16 cellular contexts compared by ENCODE assay signal in the genomic region with DNA sequence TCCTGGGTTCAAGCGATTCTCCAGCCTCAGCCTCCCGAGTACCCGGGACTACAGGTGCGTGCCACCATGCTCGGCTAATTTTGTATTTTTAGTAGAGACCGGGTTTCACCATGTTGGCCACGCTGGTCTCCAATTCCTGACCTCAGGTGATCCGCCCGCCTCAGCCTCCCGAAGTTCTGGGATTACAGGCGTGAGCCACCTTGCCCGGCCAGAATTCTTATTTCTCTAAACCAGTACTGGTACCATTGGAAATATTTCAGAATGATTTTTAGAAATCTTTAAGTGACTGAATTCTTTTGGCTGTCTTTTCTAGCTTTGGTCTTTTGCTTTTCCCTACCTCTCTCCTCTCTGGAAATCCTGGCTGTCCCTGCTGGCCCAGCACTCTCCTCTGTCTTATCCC. TPM values are rescaled to one million over a fixed set of nuclear protein-coding genes. Genes with fewer than 3 reads are reported as not detected.
DNase-seq lines count a peak whose midpoint lies in the region; ATAC-seq and TF ChIP-seq lines count a peak whose summit lies in the region.
"Had no signal": no experiment of that assay in that cellular context is flagged by ENCODE, and none has a peak within 500 bp of the region (broad histone marks: within the 10 kb centered on the region; RNA-seq: fewer than 3 reads in every experiment).

No MANE protein-coding gene starts in this region.

- H3K27ac Mint-ChIP-seq in osteocyte (ENCODE audit: unreplicated experiment), result peak overlapping the region; percentile 12
- H3K27ac Mint-ChIP-seq: activated T-helper 17 cell treated with anti-CD3 and anti-CD28 coated beads, Interleukin-2, amount 50 U/mL, for 72 hours had no signal

- BruUV-seq in HCT116 (replicated peaks; lab: Mats Ljungman, UMichigan), result no TSS peak
- no TSS peak for BruUV-seq in PC-9 (replicated peaks; lab: Mats Ljungman, UMichigan)

- no peaks in the 10 kb centered on the region for H3K9me3 Mint-ChIP-seq in osteocyte (ENCODE audit: unreplicated experiment)

- H3K4me3 ChIP-seq in BLaER1 treated with 17β-estradiol and CSF1 and Interleukin-3, amounts not matched to agents 10 nM and 100 nM, result no peak overlapping the region
- peak overlapping the region in 1 of 2 experiments; percentile 4; a peak in 1 of 4 replicates for H3K4me3 ChIP-seq in HCT116 (replicated peaks in 1 of 2; ENCODE audit: low read depth in 1 of 2, low read length in 2 of 2)
- peak overlapping the region in 1 of 4 experiments; percentile 18 for H3K4me3 ChIP-seq in fibroblast of lung (replicated peaks in 1 of 4; ENCODE audit: control extremely low read depth in 1 of 4, insufficient read depth in 1 of 4, low read depth in 3 of 4, low read length in 4 of 4)
- no peak overlapping the region for H3K4me3 ChIP-seq in lower leg skin (ENCODE audit: low read depth, poor library complexity, severe bottlenecking)
- no peak overlapping the region for H3K4me3 ChIP-seq in PC-9
- H3K4me3 ChIP-seq: GM12878 had no signal

- 81 to 85% methylated on average over 12 of the region's 12 CpGs for WGBS in lower leg skin, 2 donors

- no peak for TF ChIP-seq POLR2A in HCT116 (IDR thresholded peaks at IDR 0.05; ENCODE audit: borderline replicate concordance, extremely low read depth, insufficient read depth, insufficient read length)
- TF ChIP-seq POLR2A in lower leg skin (IDR thresholded peaks at IDR 0.05), result no peak

- intact Hi-C loops in HCT116 (cut with micrococcal nuclease) (loop anchor here (5.0 kb wide), 2 partner anchors 45 to 140 kb away; no protein-coding TSS in a partner anchor), lower leg skin (cut with DNase I; ENCODE audit: low total_unique reads) (no loop called here), PC-9 (cut with micrococcal nuclease; ENCODE audit: unreplicated experiment) (loop anchor here (10.0 kb wide), 4 partner anchors 187 to 1147 kb away; no protein-coding TSS in a partner anchor), head of caudate nucleus (cut with DNase I) (loop anchor here (10.0 kb wide), 1 partner anchor 47 kb away; no protein-coding TSS in a partner anchor)

- CTCF ChIA-PET in HCT116 (lab: Charles Lee) (no interaction called here), PC-9 (lab: Charles Lee) (no interaction called here)

- peaks cover 22 to 40% (median 31%) of the 10 kb centered on the region in 11 experiments; a peak in 21 of 22 replicates for H3K27me3 ChIP-seq in BLaER1 treated with 17β-estradiol and CSF1 and Interleukin-3, amounts not matched to agents 10 nM and 100 nM
- no peaks in the 10 kb centered on the region for H3K27me3 ChIP-seq in HCT116 (ENCODE audit: insufficient read depth, low read length)
- H3K27me3 ChIP-seq in fibroblast of lung (ENCODE audit: control insufficient read depth, insufficient read depth, low read length), result no peaks in the 10 kb centered on the region
- no peaks in the 10 kb centered on the region for H3K27me3 ChIP-seq in PC-9 (ENCODE audit: insufficient read depth, low read depth)
- H3K27me3 ChIP-seq: right atrium auricular region had no signal

- no peak for ATAC-seq in HCT116
- ATAC-seq: activated T-helper 17 cell treated with anti-CD3 and anti-CD28 coated beads, Interleukin-2, amount 50 U/mL, for 72 hours; lower lobe of right lung; naive thymus-derived CD4-positive, alpha-beta T cell had no signal

- H3K4me1 Mint-ChIP-seq in osteocyte (ENCODE audit: unreplicated experiment), result peaks cover 61% of the 10 kb centered on the region

- H3K36me3 Mint-ChIP-seq in osteocyte (ENCODE audit: unreplicated experiment), result peaks cover 3% of the 10 kb centered on the region
- H3K36me3 Mint-ChIP-seq: naive thymus-derived CD4-positive, alpha-beta T cell had no signal

- no peak overlapping the region for H3K9ac ChIP-seq in BLaER1 treated with 17β-estradiol and CSF1 and Interleukin-3, amounts not matched to agents 10 nM and 100 nM
- peak overlapping the region; percentile 13; the same call in 1 of the 2 replicates for H3K9ac ChIP-seq in HCT116 (ENCODE audit: low read length)
- no peak overlapping the region for H3K9ac ChIP-seq in fibroblast of lung (ENCODE audit: insufficient read depth, low read length)

- no peak for DNase-seq in HCT116 (ENCODE audit: low read depth, low spot score)
- DNase-seq in fibroblast of lung (ENCODE audit: low read depth in 2 of 2), result no peak
- DNase-seq in osteocyte (ENCODE audit: extremely low spot score, unreplicated experiment), result no peak
- no peak for DNase-seq in lower leg skin (ENCODE audit: low spot score in 2 of 2)
- no peak for DNase-seq in PC-9
- no peak for DNase-seq in H4 (ENCODE audit: low spot score)
- no peak for DNase-seq in head of caudate nucleus
- DNase-seq: activated CD4-positive, CD25-positive, alpha-beta regulatory T cell; lower lobe of right lung; naive thymus-derived CD4-positive, alpha-beta T cell; NCI-H187; NCI-H446 treated with DMSO at 0.1 percent for 48 hours had no signal

- TF ChIP-seq RAD21 in HCT116 (IDR thresholded peaks at IDR 0.05; ENCODE audit: low read depth), result no peak

- H3K4me3 Mint-ChIP-seq in osteocyte (ENCODE audit: unreplicated experiment), result peak overlapping the region; percentile 49
- H3K4me3 Mint-ChIP-seq: activated T-helper 17 cell treated with anti-CD3 and anti-CD28 coated beads, Interleukin-2, amount 50 U/mL, for 72 hours had no signal

- H4K20me1 ChIP-seq in BLaER1 treated with 17β-estradiol and CSF1 and Interleukin-3, amounts not matched to agents 10 nM and 100 nM, result peaks cover 0 to 28% (median 9%) of the 10 kb centered on the region in 11 experiments; a peak in 11 of 22 replicates
- H4K20me1 ChIP-seq in HCT116 (ENCODE audit: insufficient read depth) (peaks cover 24% of the 10 kb centered on the region; the same call in 1 of the 2 replicates), fibroblast of lung (ENCODE audit: control insufficient read depth, extremely low read depth, insufficient read depth, low read length) (no peaks in the 10 kb centered on the region), PC-9 (ENCODE audit: insufficient read depth) (no peaks in the 10 kb centered on the region)

- H3K9me3 ChIP-seq in BLaER1 treated with 17β-estradiol and CSF1 and Interleukin-3, amounts not matched to agents 10 nM and 100 nM (replicated peaks in 1 of 11), result peaks cover 0 to 5% (median 0%) of the 10 kb centered on the region in 11 experiments; a peak in 2 of 22 replicates
- H3K9me3 ChIP-seq in HCT116 (ENCODE audit: control insufficient read depth in 1 of 2, insufficient read depth in 1 of 2, low read depth in 1 of 2, low read length in 2 of 2) (no peaks in the 10 kb centered on the region), fibroblast of lung (ENCODE audit: control insufficient read depth, insufficient read depth, low read depth, low read length) (no peaks in the 10 kb centered on the region), PC-9 (ENCODE audit: insufficient read depth, low read depth) (no peaks in the 10 kb centered on the region)
- H3K9me3 ChIP-seq: lower lobe of right lung, right atrium auricular region had no signal

- no peaks in the 10 kb centered on the region for H3K36me3 ChIP-seq in BLaER1 treated with 17β-estradiol and CSF1 and Interleukin-3, amounts not matched to agents 10 nM and 100 nM
- H3K36me3 ChIP-seq in HCT116 (ENCODE audit: control insufficient read depth in 1 of 2, insufficient read depth in 2 of 2, low read length in 2 of 2), result no peaks in the 10 kb centered on the region
- H3K36me3 ChIP-seq in fibroblast of lung (ENCODE audit: control insufficient read depth, insufficient read depth, low read length), result no peaks in the 10 kb centered on the region
- H3K36me3 ChIP-seq in PC-9 (ENCODE audit: low read depth), result no peaks in the 10 kb centered on the region
- H3K36me3 ChIP-seq: lower lobe of right lung, right atrium auricular region had no signal

- POLR2A ChIA-PET in HCT116 (lab: Charles Lee), result no interaction called here
- POLR2A ChIA-PET in PC-9 (lab: Charles Lee; ENCODE audit: unreplicated experiment), result no interaction called here

- TF ChIP-seq CTCF in HCT116 (IDR thresholded peaks at IDR 0.05 in 2 of 3, conservative IDR thresholded peaks at IDR 0.05 in 1 of 3; ENCODE audit: borderline replicate concordance in 1 of 3, insufficient read depth in 1 of 3, low read depth in 2 of 3, low read length in 2 of 3) (no peak), fibroblast of lung (conservative IDR thresholded peaks at IDR 0.05 in 1 of 2, IDR thresholded peaks at IDR 0.05 in 1 of 2; ENCODE audit: low read depth in 1 of 2, low read length in 2 of 2) (no peak), osteocyte (IDR thresholded peaks at IDR 0.05) (no peak), lower leg skin (IDR thresholded peaks at IDR 0.05) (no peak), PC-9 (conservative IDR thresholded peaks at IDR 0.05) (no peak)

- no peak overlapping the region for H3K27ac ChIP-seq in BLaER1 treated with 17β-estradiol and CSF1 and Interleukin-3, amounts not matched to agents 10 nM and 100 nM
- H3K27ac ChIP-seq in HCT116 (ENCODE audit: low read depth, low read length), result peak overlapping the region; percentile 98
- H3K27ac ChIP-seq in fibroblast of lung (ENCODE audit: insufficient read depth, low read length), result no peak overlapping the region
- no peak overlapping the region for H3K27ac ChIP-seq in PC-9
- H3K27ac ChIP-seq: lower lobe of right lung, right atrium auricular region had no signal

- H3K27me3 Mint-ChIP-seq in osteocyte (ENCODE audit: unreplicated experiment), result no peaks in the 10 kb centered on the region

- peak overlapping the region in 9 of 11 experiments; percentile 29 to 96 (median 89); a peak in 12 of 22 replicates for H3K4me2 ChIP-seq in BLaER1 treated with 17β-estradiol and CSF1 and Interleukin-3, amounts not matched to agents 10 nM and 100 nM
- H3K4me2 ChIP-seq in HCT116 (ENCODE audit: low read length) (peak overlapping the region; percentile 82), fibroblast of lung (ENCODE audit: extremely low read depth, insufficient read depth, low read length) (peak overlapping the region; percentile 1), PC-9 (no peak overlapping the region)

- RAD21 ChIA-PET in HCT116 (lab: Charles Lee; ENCODE audit: low non-redundant PET in 1 of 2, low total read pairs in 2 of 2, uncharacterized antibody in 2 of 2, unreplicated experiment in 2 of 2), result no interaction called here

- H3F3A ChIP-seq in PC-9 (ENCODE audit: insufficient read depth, low read depth), result peaks cover 15% of the 10 kb centered on the region; the same call in 1 of the 2 replicates

- H2AFZ ChIP-seq in HCT116 (ENCODE audit: low read depth, low read length, poor library complexity, severe bottlenecking) (no peak overlapping the region), fibroblast of lung (ENCODE audit: low read length) (no peak overlapping the region), PC-9 (no peak overlapping the region)

- H3K4me1 ChIP-seq in BLaER1 treated with 17β-estradiol and CSF1 and Interleukin-3, amounts not matched to agents 10 nM and 100 nM, result peaks cover 11 to 39% (median 25%) of the 10 kb centered on the region in 10 experiments; a peak in 18 of 20 replicates
- H3K4me1 ChIP-seq in HCT116 (ENCODE audit: control insufficient read depth in 1 of 2, insufficient read depth in 2 of 2, low read length in 2 of 2) (peaks cover 59 to 79% of the 10 kb centered on the region in 2 experiments), fibroblast of lung (ENCODE audit: control insufficient read depth, extremely low read depth, insufficient read depth, low read length) (peaks cover 2% of the 10 kb centered on the region), PC-9 (replicated peaks; ENCODE audit: insufficient read depth) (peaks cover 16% of the 10 kb centered on the region)

- H3K79me2 ChIP-seq in HCT116 (ENCODE audit: insufficient read depth, low read length) (peaks cover 78% of the 10 kb centered on the region), fibroblast of lung (ENCODE audit: control insufficient read depth, insufficient read depth, low read length) (peaks cover 64% of the 10 kb centered on the region), PC-9 (ENCODE audit: low read depth) (peaks cover 64% of the 10 kb centered on the region)

- H3K9me2 ChIP-seq in HCT116 (ENCODE audit: insufficient read depth), result no peaks in the 10 kb centered on the region
- no peaks in the 10 kb centered on the region for H3K9me2 ChIP-seq in PC-9 (ENCODE audit: insufficient read depth)

RNA-seq across cellular contexts. Expression of a gene that starts 2.8 kb away (rescaled TPM):
- total RNA-seq in HCT116 (2021; ENCODE audit: unreplicated experiment) (148 TPM), fibroblast of lung (42.6 and 68.9 TPM in 2 replicates), osteocyte (44.4 and 44.5 TPM in 2 replicates), lower leg skin (100 to 1,000 TPM; 115 to 153 (median 120) TPM), PC-9 (2021) (16.8 and 25.6 TPM in 2 replicates)
- polyA plus RNA-seq in HCT116 (2012), result 83.0 and 90.2 TPM in 2 replicates
- 47.8 and 81.8 TPM in 2 replicates for polyA plus RNA-seq in fibroblast of lung
- polyA plus RNA-seq in fibroblast of lung (2012), result 47.7 and 83.0 TPM in 2 replicates
- polyA minus RNA-seq in fibroblast of lung (ENCODE audit: low replicate concordance), result 4.1 and 11.5 TPM in 2 replicates
- total RNA-seq in H4 (2014; rRNA removed; shearing (Covaris generic)), result 71.9 and 85.0 TPM in 2 replicates
- total RNA-seq: activated T-helper 17 cell treated with anti-CD3 and anti-CD28 coated beads, Interleukin-2, amount 50 U/mL, for 72 hours; GM12878 had no signal
- polyA plus RNA-seq: GM12878 had no signal
